Comparison of ENCODE assay signal across 1 cellular context in genomic region chr14:55965851-55966250, GRCh38.
TF ChIP-seq lines count a peak whose summit lies in the region.

No MANE protein-coding gene starts in this region.

TF ChIP-seq in GM23338, 12 proteins besides CTCF, POLR2A, EP300 and RAD21 (continued from another document):
- TF ChIP-seq EZH2 (IDR thresholded peaks at IDR 0.05; ENCODE audit: low read depth, unreplicated experiment) = no peak
- TF ChIP-seq JUNB (IDR thresholded peaks at IDR 0.05; ENCODE audit: unreplicated experiment) = no peak
- TF ChIP-seq STAT1 (IDR thresholded peaks at IDR 0.05; ENCODE audit: unreplicated experiment) = no peak
- TF ChIP-seq CREB1 (CRISPR knock-in tag; IDR thresholded peaks at IDR 0.05; ENCODE audit: low read depth) = no peak
- TF ChIP-seq REST (IDR thresholded peaks at IDR 0.05; ENCODE audit: unreplicated experiment) = no peak
- TF ChIP-seq NANOG (IDR thresholded peaks at IDR 0.05; ENCODE audit: borderline replicate concordance) = no peak
- TF ChIP-seq ZNF331 (CRISPR knock-in tag; IDR thresholded peaks at IDR 0.05; ENCODE audit: low read depth) = no peak
- TF ChIP-seq POLR2AphosphoS5 (IDR thresholded peaks at IDR 0.05; ENCODE audit: low read depth) = no peak
TF ChIP-seq in GM23338: peak in this region for 0.
